1 cellular context compared by ENCODE assay signal in genomic region chr1:111227875-111228747, GRCh38.
A peak's percentile ranks its signal among the peaks of the same experiment; 100 is the strongest.
TF ChIP-seq lines count a peak whose summit lies in the region.

No MANE protein-coding gene starts in this region.

TF ChIP-seq in HepG2, 621 proteins besides CTCF, POLR2A, EP300 and RAD21 (continued from another document and continues in another):
- TF ChIP-seq FOXP4 (CRISPR knock-in tag; IDR thresholded peaks at IDR 0.05) = 0 out of 2 replicates have a peak, but pooled peaks have one; percentile 29
- peak; percentile 55; the same call in 1 of the 2 replicates for TF ChIP-seq SOX5 (CRISPR knock-in tag; IDR thresholded peaks at IDR 0.05; ENCODE audit: borderline replicate concordance)
- peak; percentile 71; the same call in 1 of the 2 replicates for TF ChIP-seq EHMT2 (IDR thresholded peaks at IDR 0.05; ENCODE audit: borderline replicate concordance, low read depth, low read length)
- no peak for TF ChIP-seq ZNF431 (CRISPR knock-in tag; IDR thresholded peaks at IDR 0.05; ENCODE audit: borderline replicate concordance, low read depth)
- TF ChIP-seq ZBTB7B (CRISPR knock-in tag; IDR thresholded peaks at IDR 0.05) = 0 out of 2 replicates have a peak, but pooled peaks have one; percentile 60
- TF ChIP-seq CEBPG (CRISPR knock-in tag; IDR thresholded peaks at IDR 0.05) = no peak
- TF ChIP-seq NFYB (CRISPR knock-in tag; IDR thresholded peaks at IDR 0.05) = no peak
- TF ChIP-seq, protein P1, sequence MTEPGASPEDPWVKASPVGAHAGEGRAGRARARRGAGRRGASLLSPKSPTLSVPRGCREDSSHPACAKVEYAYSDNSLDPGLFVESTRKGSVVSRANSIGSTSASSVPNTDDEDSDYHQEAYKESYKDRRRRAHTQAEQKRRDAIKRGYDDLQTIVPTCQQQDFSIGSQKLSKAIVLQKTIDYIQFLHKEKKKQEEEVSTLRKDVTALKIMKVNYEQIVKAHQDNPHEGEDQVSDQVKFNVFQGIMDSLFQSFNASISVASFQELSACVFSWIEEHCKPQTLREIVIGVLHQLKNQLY (CRISPR knock-in tag; IDR thresholded peaks at IDR 0.05) = no peak
- no peak for TF ChIP-seq REL (CRISPR knock-in tag; conservative IDR thresholded peaks at IDR 0.05)
- peak; percentile 60 for TF ChIP-seq GATAD2A (CRISPR knock-in tag; IDR thresholded peaks at IDR 0.05)
- TF ChIP-seq PRPF4 (IDR thresholded peaks at IDR 0.05; ENCODE audit: low read depth, low read length, poor library complexity, severe bottlenecking) = no peak
- peak; percentile 72 for TF ChIP-seq RARA (CRISPR knock-in tag; IDR thresholded peaks at IDR 0.05)
- TF ChIP-seq XRCC5 (optimal IDR thresholded peaks at IDR 0.05; ENCODE audit: low read length) = peak; percentile 30
- peak; percentile 64; the same call in 1 of the 2 replicates for TF ChIP-seq RBFOX2 (IDR thresholded peaks at IDR 0.05; ENCODE audit: low read depth, low read length)
- TF ChIP-seq, protein P2, sequence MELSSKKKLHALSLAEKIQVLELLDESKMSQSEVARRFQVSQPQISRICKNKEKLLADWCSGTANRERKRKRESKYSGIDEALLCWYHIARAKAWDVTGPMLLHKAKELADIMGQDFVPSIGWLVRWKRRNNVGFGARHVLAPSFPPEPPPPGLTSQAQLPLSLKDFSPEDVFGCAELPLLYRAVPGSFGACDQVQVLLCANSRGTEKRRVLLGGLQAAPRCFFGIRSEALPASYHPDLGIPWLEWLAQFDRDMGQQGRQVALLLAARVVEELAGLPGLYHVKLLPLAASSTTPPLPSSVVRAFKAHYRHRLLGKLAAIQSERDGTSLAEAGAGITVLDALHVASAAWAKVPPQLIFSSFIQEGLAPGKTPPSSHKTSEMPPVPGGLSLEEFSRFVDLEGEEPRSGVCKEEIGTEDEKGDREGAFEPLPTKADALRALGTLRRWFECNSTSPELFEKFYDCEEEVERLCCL (CRISPR knock-in tag; IDR thresholded peaks at IDR 0.05; ENCODE audit: borderline replicate concordance) = no peak
- no peak for TF ChIP-seq ZNF333 (CRISPR knock-in tag; IDR thresholded peaks at IDR 0.05; ENCODE audit: borderline replicate concordance)
- TF ChIP-seq SNAI1 (CRISPR knock-in tag; IDR thresholded peaks at IDR 0.05; ENCODE audit: borderline replicate concordance) = no peak
- TF ChIP-seq AKAP8 (CRISPR knock-in tag; IDR thresholded peaks at IDR 0.05) = no peak
- TF ChIP-seq MIER2 (CRISPR knock-in tag; IDR thresholded peaks at IDR 0.05) = peak; percentile 16; the same call in 1 of the 2 replicates
- no peak for TF ChIP-seq MYNN (CRISPR knock-in tag; IDR thresholded peaks at IDR 0.05; ENCODE audit: low read depth)
- TF ChIP-seq, protein P3, sequence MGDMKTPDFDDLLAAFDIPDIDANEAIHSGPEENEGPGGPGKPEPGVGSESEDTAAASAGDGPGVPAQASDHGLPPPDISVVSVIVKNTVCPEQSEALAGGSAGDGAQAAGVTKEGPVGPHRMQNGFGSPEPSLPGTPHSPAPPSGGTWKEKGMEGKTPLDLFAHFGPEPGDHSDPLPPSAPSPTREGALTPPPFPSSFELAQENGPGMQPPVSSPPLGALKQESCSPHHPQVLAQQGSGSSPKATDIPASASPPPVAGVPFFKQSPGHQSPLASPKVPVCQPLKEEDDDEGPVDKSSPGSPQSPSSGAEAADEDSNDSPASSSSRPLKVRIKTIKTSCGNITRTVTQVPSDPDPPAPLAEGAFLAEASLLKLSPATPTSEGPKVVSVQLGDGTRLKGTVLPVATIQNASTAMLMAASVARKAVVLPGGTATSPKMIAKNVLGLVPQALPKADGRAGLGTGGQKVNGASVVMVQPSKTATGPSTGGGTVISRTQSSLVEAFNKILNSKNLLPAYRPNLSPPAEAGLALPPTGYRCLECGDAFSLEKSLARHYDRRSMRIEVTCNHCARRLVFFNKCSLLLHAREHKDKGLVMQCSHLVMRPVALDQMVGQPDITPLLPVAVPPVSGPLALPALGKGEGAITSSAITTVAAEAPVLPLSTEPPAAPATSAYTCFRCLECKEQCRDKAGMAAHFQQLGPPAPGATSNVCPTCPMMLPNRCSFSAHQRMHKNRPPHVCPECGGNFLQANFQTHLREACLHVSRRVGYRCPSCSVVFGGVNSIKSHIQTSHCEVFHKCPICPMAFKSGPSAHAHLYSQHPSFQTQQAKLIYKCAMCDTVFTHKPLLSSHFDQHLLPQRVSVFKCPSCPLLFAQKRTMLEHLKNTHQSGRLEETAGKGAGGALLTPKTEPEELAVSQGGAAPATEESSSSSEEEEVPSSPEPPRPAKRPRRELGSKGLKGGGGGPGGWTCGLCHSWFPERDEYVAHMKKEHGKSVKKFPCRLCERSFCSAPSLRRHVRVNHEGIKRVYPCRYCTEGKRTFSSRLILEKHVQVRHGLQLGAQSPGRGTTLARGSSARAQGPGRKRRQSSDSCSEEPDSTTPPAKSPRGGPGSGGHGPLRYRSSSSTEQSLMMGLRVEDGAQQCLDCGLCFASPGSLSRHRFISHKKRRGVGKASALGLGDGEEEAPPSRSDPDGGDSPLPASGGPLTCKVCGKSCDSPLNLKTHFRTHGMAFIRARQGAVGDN (CRISPR knock-in tag; IDR thresholded peaks at IDR 0.05) = peak; percentile 22; the same call in 1 of the 2 replicates
- 0 out of 2 replicates have a peak, but pooled peaks have one; percentile 48 for TF ChIP-seq ZNF34 (CRISPR knock-in tag; IDR thresholded peaks at IDR 0.05; ENCODE audit: borderline replicate concordance)
- TF ChIP-seq TCF7 (IDR thresholded peaks at IDR 0.05; ENCODE audit: low read depth) = no peak
- no peak for TF ChIP-seq POLR2AphosphoS2 (IDR thresholded peaks at IDR 0.05; ENCODE audit: low read depth, low read length)
- no peak for TF ChIP-seq ZNF160 (CRISPR knock-in tag; IDR thresholded peaks at IDR 0.05)
- no peak for TF ChIP-seq ZNF432 (CRISPR knock-in tag; IDR thresholded peaks at IDR 0.05; ENCODE audit: borderline replicate concordance)
- peak; percentile 83; the same call in 1 of the 2 replicates for TF ChIP-seq ZNF775 (CRISPR knock-in tag; IDR thresholded peaks at IDR 0.05; ENCODE audit: borderline replicate concordance)
- no peak for TF ChIP-seq GATAD1 (CRISPR knock-in tag; IDR thresholded peaks at IDR 0.05)
- 0 out of 2 replicates have a peak, but pooled peaks have one; percentile 21 for TF ChIP-seq ZNF567 (CRISPR knock-in tag; IDR thresholded peaks at IDR 0.05; ENCODE audit: borderline replicate concordance)
- no peak for TF ChIP-seq SNAPC4 (CRISPR knock-in tag; IDR thresholded peaks at IDR 0.05)
- no peak for TF ChIP-seq ZNF598 (CRISPR knock-in tag; IDR thresholded peaks at IDR 0.05; ENCODE audit: borderline replicate concordance)
- TF ChIP-seq ATF4 (CRISPR knock-in tag; IDR thresholded peaks at IDR 0.05) = no peak
- no peak for TF ChIP-seq ZFP36L2 (CRISPR knock-in tag; IDR thresholded peaks at IDR 0.05)
- TF ChIP-seq ZNF746 (CRISPR knock-in tag; IDR thresholded peaks at IDR 0.05) = no peak
- no peak for TF ChIP-seq HES4 (CRISPR knock-in tag; IDR thresholded peaks at IDR 0.05; ENCODE audit: borderline replicate concordance)
- TF ChIP-seq PHF5A (CRISPR knock-in tag; IDR thresholded peaks at IDR 0.05; ENCODE audit: low read depth, unreplicated experiment) = no peak
- TF ChIP-seq, protein P4, sequence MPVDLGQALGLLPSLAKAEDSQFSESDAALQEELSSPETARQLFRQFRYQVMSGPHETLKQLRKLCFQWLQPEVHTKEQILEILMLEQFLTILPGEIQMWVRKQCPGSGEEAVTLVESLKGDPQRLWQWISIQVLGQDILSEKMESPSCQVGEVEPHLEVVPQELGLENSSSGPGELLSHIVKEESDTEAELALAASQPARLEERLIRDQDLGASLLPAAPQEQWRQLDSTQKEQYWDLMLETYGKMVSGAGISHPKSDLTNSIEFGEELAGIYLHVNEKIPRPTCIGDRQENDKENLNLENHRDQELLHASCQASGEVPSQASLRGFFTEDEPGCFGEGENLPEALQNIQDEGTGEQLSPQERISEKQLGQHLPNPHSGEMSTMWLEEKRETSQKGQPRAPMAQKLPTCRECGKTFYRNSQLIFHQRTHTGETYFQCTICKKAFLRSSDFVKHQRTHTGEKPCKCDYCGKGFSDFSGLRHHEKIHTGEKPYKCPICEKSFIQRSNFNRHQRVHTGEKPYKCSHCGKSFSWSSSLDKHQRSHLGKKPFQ (CRISPR knock-in tag; IDR thresholded peaks at IDR 0.05; ENCODE audit: insufficient replicate concordance) = no peak
- TF ChIP-seq KDM5B (CRISPR knock-in tag; IDR thresholded peaks at IDR 0.05; ENCODE audit: borderline replicate concordance) = no peak
- no peak for TF ChIP-seq NCOA1 (CRISPR knock-in tag; IDR thresholded peaks at IDR 0.05)
- TF ChIP-seq CBX1 (IDR thresholded peaks at IDR 0.05; ENCODE audit: low read depth) = no peak
- TF ChIP-seq HNF1B (CRISPR knock-in tag; IDR thresholded peaks at IDR 0.05) = no peak
- no peak for TF ChIP-seq MED13 (CRISPR knock-in tag; IDR thresholded peaks at IDR 0.05)
- no peak for TF ChIP-seq FLYWCH1 (CRISPR knock-in tag; IDR thresholded peaks at IDR 0.05)
- TF ChIP-seq PRMT3 (CRISPR knock-in tag; IDR thresholded peaks at IDR 0.05; ENCODE audit: borderline replicate concordance, low read depth) = no peak
- no peak for TF ChIP-seq ZFYVE20 (CRISPR knock-in tag; IDR thresholded peaks at IDR 0.05; ENCODE audit: borderline replicate concordance, low read depth)
- no peak for TF ChIP-seq TGIF2 (CRISPR knock-in tag; IDR thresholded peaks at IDR 0.05)
- no peak for TF ChIP-seq ZNF547 (CRISPR knock-in tag; IDR thresholded peaks at IDR 0.05)
- no peak for TF ChIP-seq MTF2 (CRISPR knock-in tag; IDR thresholded peaks at IDR 0.05; ENCODE audit: borderline replicate concordance)
